In genomic region chr17:70099884-70100283, GRCh38 we compare ENCODE assay signal across 1 cellular context.
TF ChIP-seq lines count a peak whose summit lies in the region.

No MANE protein-coding gene starts in this region.

TF ChIP-seq in endothelial cell of umbilical vein, 7 proteins besides CTCF, POLR2A, EP300 and RAD21:
- TF ChIP-seq MYC (IDR thresholded peaks at IDR 0.05; ENCODE audit: low read depth, low read length) (no peak), MAX (IDR thresholded peaks at IDR 0.05; ENCODE audit: insufficient read depth, insufficient read length) (no peak)
